20 cellular contexts compared by ENCODE assay signal in genomic region chr3:167451282-167451681, GRCh38. TPM values are rescaled to one million over a fixed set of nuclear protein-coding genes. Genes with fewer than 3 reads are reported as not detected.
A peak's percentile ranks its signal among the peaks of the same experiment; 100 is the strongest.
DNase-seq lines count a peak whose midpoint lies in the region; ATAC-seq and TF ChIP-seq lines count a peak whose summit lies in the region.
"Had no signal": no experiment of that assay in that cellular context is flagged by ENCODE, and none has a peak within 500 bp of the region (broad histone marks: within the 10 kb centered on the region; RNA-seq: fewer than 3 reads in every experiment).

No MANE protein-coding gene starts in this region.

- H3T11ph ChIP-seq in H9 (ENCODE audit: low read length): no peak overlapping the region

- H4K91ac ChIP-seq in H9 (ENCODE audit: insufficient read length, low read depth, low read length): no peak overlapping the region

- H4K20me1 ChIP-seq in H9 (ENCODE audit: control insufficient read depth, insufficient read depth, insufficient read length): no peaks in the 10 kb centered on the region
- H4K20me1 ChIP-seq in neural progenitor cell (ENCODE audit: low read depth): no peaks in the 10 kb centered on the region

- H2BK120ac ChIP-seq in H9 (ENCODE audit: low read depth, low read length, poor library complexity, severe bottlenecking): no peak overlapping the region

- no peak overlapping the region for H3K14ac ChIP-seq in H9 (ENCODE audit: insufficient read depth, low read length)

- no peaks in the 10 kb centered on the region for H3K79me2 ChIP-seq in H9 (ENCODE audit: insufficient read depth, low read length)
- H3K79me2 ChIP-seq in neural progenitor cell (ENCODE audit: low read depth): no peaks in the 10 kb centered on the region

- H3K9ac ChIP-seq in H9 (ENCODE audit: extremely low read depth, insufficient read length, low read length) (no peak overlapping the region), neural progenitor cell (no peak overlapping the region)

- no peak overlapping the region for H2BK5ac ChIP-seq in H9 (ENCODE audit: insufficient read length, low read length)

- TF ChIP-seq CTCF in H9 (conservative IDR thresholded peaks at IDR 0.05) (0 out of 3 replicates have a peak, but pooled peaks have one; percentile 34), LNCaP clone FGC (IDR thresholded peaks at IDR 0.05; ENCODE audit: control insufficient read depth, extremely low read depth, insufficient read depth) (no peak), WTC11 (IDR thresholded peaks at IDR 0.05) (no peak), neural progenitor cell (IDR thresholded peaks at IDR 0.05) (peak; percentile 25), osteocyte (IDR thresholded peaks at IDR 0.05) (no peak)

- H3K56ac ChIP-seq in H9 (ENCODE audit: insufficient read length, low read depth, low read length): no peak overlapping the region

- no peaks in the 10 kb centered on the region for H3F3A ChIP-seq in neural progenitor cell (ENCODE audit: low read depth)

- no peak overlapping the region for H2BK15ac ChIP-seq in H9 (ENCODE audit: low read depth, low read length)

- H3K9me3 Mint-ChIP-seq in H9 (no peaks in the 10 kb centered on the region; a peak in 1 of 5 replicates), WTC11 (no peaks in the 10 kb centered on the region), neural progenitor cell (no peaks in the 10 kb centered on the region), osteocyte (ENCODE audit: unreplicated experiment) (no peaks in the 10 kb centered on the region)
- H3K9me3 Mint-ChIP-seq: CD4-positive, alpha-beta memory T cell had no signal

- H3K27me3 Mint-ChIP-seq in H9 (ENCODE audit: low read depth) (no peaks in the 10 kb centered on the region), WTC11 (ENCODE audit: low read depth) (no peaks in the 10 kb centered on the region), neural progenitor cell (ENCODE audit: insufficient read depth, low read depth) (peaks cover 2% of the 10 kb centered on the region), osteocyte (ENCODE audit: unreplicated experiment) (no peaks in the 10 kb centered on the region)
- H3K27me3 Mint-ChIP-seq: CD4-positive, alpha-beta memory T cell had no signal

- POLR2A ChIA-PET in WTC11 (lab: Charles Lee): interaction anchor here (0.5 kb wide), 1 partner anchor 12 kb away, joined by 4 read pairs; no protein-coding TSS in a partner anchor

- H3K79me1 ChIP-seq in H9 (ENCODE audit: insufficient read depth, low read depth, low read length, poor library complexity, severe bottlenecking): no peaks in the 10 kb centered on the region

- H2AFZ ChIP-seq in H9 (ENCODE audit: low read length) (no peak overlapping the region), neural progenitor cell (replicated peaks) (no peak overlapping the region)

- H3K18ac ChIP-seq in H9 (ENCODE audit: insufficient read length, low read depth, low read length): no peak overlapping the region

- no peaks in the 10 kb centered on the region for H3K27me3 ChIP-seq in H9 (ENCODE audit: insufficient read depth, low read length)
- no peaks in the 10 kb centered on the region for H3K27me3 ChIP-seq in neural progenitor cell

- H3K27ac ChIP-seq in H9 (ENCODE audit: insufficient read length, low read depth, low read length): no peak overlapping the region
- H3K27ac ChIP-seq in neural progenitor cell: no peak overlapping the region

- no peak overlapping the region for H3K4me3 Mint-ChIP-seq in H9
- no peak overlapping the region for H3K4me3 Mint-ChIP-seq in WTC11
- H3K4me3 Mint-ChIP-seq in neural progenitor cell: no peak overlapping the region
- no peak overlapping the region for H3K4me3 Mint-ChIP-seq in osteocyte (ENCODE audit: unreplicated experiment)
- H3K4me3 Mint-ChIP-seq: CD4-positive, alpha-beta memory T cell; HFFc6 had no signal

- no peak overlapping the region for H2AK5ac ChIP-seq in H9 (ENCODE audit: insufficient read length, low read length)

- H3K23ac ChIP-seq in H9 (ENCODE audit: insufficient read length, low read depth, low read length): no peak overlapping the region

- DNase-seq in H9 (no peak), LNCaP clone FGC (ENCODE audit: low read depth) (peak; percentile 17), WTC11 (ENCODE audit: low spot score) (no peak), neural progenitor cell (ENCODE audit: low spot score) (no peak), osteocyte (ENCODE audit: extremely low spot score, unreplicated experiment) (no peak), NCI-H524 treated with DMSO at 0.1 percent for 48 hours (lab: John Stamatoyannopoulos, UW) (no peak)
- DNase-seq in stimulated activated CD4-positive, alpha-beta T cell treated with anti-CD3 and anti-CD28 coated beads, Interleukin-2, amount 100 ng/mL, for 24 hours: no peak
- DNase-seq: C1 segment of cervical spinal cord; Calu3; CD4-positive, alpha-beta memory T cell; COR-L47; DMS53; DMS79 treated with DMSO at 0.1 percent for 48 hours; H7; HFFc6 had no signal

- H3K4ac ChIP-seq in H9 (ENCODE audit: low read depth, low read length): no peak overlapping the region

- H4K5ac ChIP-seq in H9 (ENCODE audit: insufficient read length, low read depth, low read length): no peak overlapping the region

- H3K4me2 ChIP-seq in H9 (ENCODE audit: insufficient read depth, insufficient read length, low read length) (no peak overlapping the region), neural progenitor cell (no peak overlapping the region)

- ATAC-seq in WTC11 (peak; percentile 52; the same call in 1 of the 2 replicates), HG03521 (IDR thresholded peaks at IDR 0.05; ENCODE audit: unreplicated experiment) (no peak)

- WGBS in H9 (ENCODE audit: extremely low coverage, insufficient read length, low lambda C conversion rate): no CpG with 5 or more reads among the region's 1 CpG

- no peaks in the 10 kb centered on the region for H3K36me3 ChIP-seq in neural progenitor cell

- no peak overlapping the region for H4K8ac ChIP-seq in H9 (replicated peaks; ENCODE audit: insufficient read length, low read depth, low read length)

- CTCF ChIA-PET in WTC11 (lab: Charles Lee): interaction anchor here (1.0 to 1.9 kb wide), 2 partner anchors 71 to 290 kb away, joined by 3 to 5 read pairs; partner anchors contain the start of gene ZBBX

- H3K9me3 ChIP-seq in H9 (ENCODE audit: control insufficient read depth, low read depth, low read length) (no peaks in the 10 kb centered on the region), neural progenitor cell (ENCODE audit: low read depth) (no peaks in the 10 kb centered on the region)

- no peaks in the 10 kb centered on the region for H3K23me2 ChIP-seq in H9 (ENCODE audit: insufficient read length, low read depth, low read length, poor library complexity, severe bottlenecking)

- H3K4me1 ChIP-seq in H9 (ENCODE audit: insufficient read depth, low read length) (peaks cover 5% of the 10 kb centered on the region; the same call in 1 of the 2 replicates), neural progenitor cell (peaks cover 13% of the 10 kb centered on the region)

- no peak overlapping the region for H2BK12ac ChIP-seq in H9 (ENCODE audit: insufficient read length, low read depth, low read length)

- H3K27ac Mint-ChIP-seq in H9 (no peak overlapping the region), WTC11 (no peak overlapping the region), neural progenitor cell (no peak overlapping the region), osteocyte (ENCODE audit: unreplicated experiment) (no peak overlapping the region)
- H3K27ac Mint-ChIP-seq: CD4-positive, alpha-beta memory T cell; HFFc6 had no signal

- H2BK20ac ChIP-seq in H9 (ENCODE audit: low read depth, low read length, poor library complexity, severe bottlenecking): no peak overlapping the region

- H3K4me3 ChIP-seq in LNCaP clone FGC (ENCODE audit: low read depth, low read length) (no peak overlapping the region), neural progenitor cell (no peak overlapping the region)

- H3K4me1 Mint-ChIP-seq in H9 (peaks cover 50 to 54% of the 10 kb centered on the region in 2 experiments), WTC11 (peaks cover 36% of the 10 kb centered on the region), neural progenitor cell (peaks cover 2% of the 10 kb centered on the region), osteocyte (ENCODE audit: unreplicated experiment) (no peaks in the 10 kb centered on the region)
- H3K4me1 Mint-ChIP-seq: CD4-positive, alpha-beta memory T cell had no signal

- H3K36me3 Mint-ChIP-seq in H9 (ENCODE audit: insufficient read depth in 1 of 3, low read depth in 3 of 3) (no peaks in the 10 kb centered on the region; a peak in 1 of 7 replicates), WTC11 (no peaks in the 10 kb centered on the region), neural progenitor cell (no peaks in the 10 kb centered on the region), osteocyte (ENCODE audit: unreplicated experiment) (no peaks in the 10 kb centered on the region)
- H3K36me3 Mint-ChIP-seq: CD4-positive, alpha-beta memory T cell had no signal

TF ChIP-seq in WTC11, 78 proteins besides CTCF, POLR2A, EP300 and RAD21 (continues in another document):
- no peak for TF ChIP-seq ZMAT4 (CRISPR knock-in tag; IDR thresholded peaks at IDR 0.05)
- TF ChIP-seq SMAD3 (CRISPR knock-in tag; IDR thresholded peaks at IDR 0.05; ENCODE audit: borderline replicate concordance): no peak
- TF ChIP-seq, protein P1, sequence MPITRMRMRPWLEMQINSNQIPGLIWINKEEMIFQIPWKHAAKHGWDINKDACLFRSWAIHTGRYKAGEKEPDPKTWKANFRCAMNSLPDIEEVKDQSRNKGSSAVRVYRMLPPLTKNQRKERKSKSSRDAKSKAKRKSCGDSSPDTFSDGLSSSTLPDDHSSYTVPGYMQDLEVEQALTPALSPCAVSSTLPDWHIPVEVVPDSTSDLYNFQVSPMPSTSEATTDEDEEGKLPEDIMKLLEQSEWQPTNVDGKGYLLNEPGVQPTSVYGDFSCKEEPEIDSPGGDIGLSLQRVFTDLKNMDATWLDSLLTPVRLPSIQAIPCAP (CRISPR knock-in tag; IDR thresholded peaks at IDR 0.05): no peak
- no peak for TF ChIP-seq FOXK1 (CRISPR knock-in tag; IDR thresholded peaks at IDR 0.05)
- no peak for TF ChIP-seq ETV6 (CRISPR knock-in tag; IDR thresholded peaks at IDR 0.05)

RNA-seq across cellular contexts. Expression of gene SERPINI2, which starts 22.6 kb away (rescaled TPM):
- total RNA-seq in H9 (2021) (0.22 TPM in 1 of 2 replicates, not detected in the other), WTC11 (2021) (0.32 to 0.37 TPM in 2 of 3 replicates, not detected in the other), neural progenitor cell (ENCODE audit: low replicate concordance) (not detected in 2 replicates), osteocyte (not detected in 2 replicates)
- total RNA-seq: A172; A673; Calu3; CD4-positive, alpha-beta memory T cell; Daoy; G401; H7; HFFc6 had no signal

Comparison
In these comparisons a context has a peak if more than half of its experiments do, and no peak if none do; other contexts are left out.
1. CTCF ChIP-seq: peak in H9 (single experiment) and neural progenitor cell (single experiment); none in LNCaP clone FGC (single experiment), WTC11 (single experiment) and osteocyte (single experiment).